2 cellular contexts compared by ENCODE assay signal in the genomic region with DNA sequence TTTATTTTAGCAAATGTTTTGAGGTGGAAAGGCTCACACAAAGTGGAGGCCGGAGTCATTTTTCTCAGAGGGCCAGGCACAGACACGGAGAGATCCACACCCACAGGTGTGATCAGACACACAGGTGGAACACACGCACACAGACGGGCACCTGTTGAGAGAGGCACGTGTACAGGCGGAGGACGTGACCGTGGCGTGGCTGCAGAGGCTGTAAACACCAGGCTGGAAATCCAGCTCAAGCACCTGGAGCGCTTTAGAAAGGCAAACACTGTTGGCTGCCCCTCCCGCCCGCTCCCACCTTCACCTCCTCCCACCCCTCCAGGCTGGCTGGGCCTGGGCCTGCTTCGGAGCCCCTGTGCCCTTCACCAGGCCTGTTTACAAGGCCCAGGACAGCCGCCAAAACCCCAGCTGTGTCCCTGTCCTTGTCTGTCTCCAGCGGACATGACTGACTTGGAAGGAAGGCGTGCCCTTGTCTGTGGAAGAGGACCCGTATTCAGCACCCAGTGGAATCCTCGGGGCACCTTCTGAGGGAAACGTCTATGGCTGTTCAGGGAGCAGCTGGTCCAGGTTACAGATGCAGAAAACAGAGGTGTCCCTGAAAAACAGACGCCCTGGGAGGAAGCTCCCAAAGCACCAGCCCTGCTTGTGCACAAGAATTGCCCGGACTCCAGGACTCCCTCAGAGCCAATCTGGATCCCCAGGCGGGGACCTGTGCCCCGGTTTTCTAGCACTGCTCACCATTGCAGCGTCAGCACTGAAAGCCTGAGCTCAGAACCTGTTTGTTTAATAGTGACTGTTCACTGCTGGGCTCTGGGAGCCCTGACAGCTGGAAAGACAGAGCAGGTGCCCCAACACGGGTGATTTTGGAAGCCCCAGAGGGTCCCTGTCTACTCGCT.
A peak's percentile ranks its signal among the peaks of the same experiment; 100 is the strongest.
TF ChIP-seq lines count a peak whose summit lies in the region.

No MANE protein-coding gene starts in this region.

TF ChIP-seq in SK-N-SH, 30 proteins besides CTCF, POLR2A, EP300 and RAD21 (continued from another document):
- TF ChIP-seq FOXJ3 (CRISPR knock-in tag; IDR thresholded peaks at IDR 0.05) (0 out of 2 replicates have a peak, but pooled peaks have one; percentile 17), MEF2A (IDR thresholded peaks at IDR 0.05; ENCODE audit: borderline replicate concordance, low read depth) (no peak), RFX5 (IDR thresholded peaks at IDR 0.05; ENCODE audit: low read length) (no peak), MXI1 (IDR thresholded peaks at IDR 0.05; ENCODE audit: low read depth, low read length) (no peak)
TF ChIP-seq in SK-N-SH: peak in this region for 1.

TF ChIP-seq in SK-N-SH treated with all-trans-retinoic acid at 6 μM for 48 hours, 23 proteins besides CTCF, POLR2A, EP300 and RAD21:
- TF ChIP-seq, protein P1, sequence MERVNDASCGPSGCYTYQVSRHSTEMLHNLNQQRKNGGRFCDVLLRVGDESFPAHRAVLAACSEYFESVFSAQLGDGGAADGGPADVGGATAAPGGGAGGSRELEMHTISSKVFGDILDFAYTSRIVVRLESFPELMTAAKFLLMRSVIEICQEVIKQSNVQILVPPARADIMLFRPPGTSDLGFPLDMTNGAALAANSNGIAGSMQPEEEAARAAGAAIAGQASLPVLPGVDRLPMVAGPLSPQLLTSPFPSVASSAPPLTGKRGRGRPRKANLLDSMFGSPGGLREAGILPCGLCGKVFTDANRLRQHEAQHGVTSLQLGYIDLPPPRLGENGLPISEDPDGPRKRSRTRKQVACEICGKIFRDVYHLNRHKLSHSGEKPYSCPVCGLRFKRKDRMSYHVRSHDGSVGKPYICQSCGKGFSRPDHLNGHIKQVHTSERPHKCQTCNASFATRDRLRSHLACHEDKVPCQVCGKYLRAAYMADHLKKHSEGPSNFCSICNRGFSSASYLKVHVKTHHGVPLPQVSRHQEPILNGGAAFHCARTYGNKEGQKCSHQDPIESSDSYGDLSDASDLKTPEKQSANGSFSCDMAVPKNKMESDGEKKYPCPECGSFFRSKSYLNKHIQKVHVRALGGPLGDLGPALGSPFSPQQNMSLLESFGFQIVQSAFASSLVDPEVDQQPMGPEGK (CRISPR knock-in tag; IDR thresholded peaks at IDR 0.05; ENCODE audit: borderline replicate concordance): no peak
- no peak for TF ChIP-seq ESRRG (CRISPR knock-in tag; IDR thresholded peaks at IDR 0.05)
- TF ChIP-seq SNAI2 (CRISPR knock-in tag; IDR thresholded peaks at IDR 0.05): no peak
- TF ChIP-seq, protein P2, sequence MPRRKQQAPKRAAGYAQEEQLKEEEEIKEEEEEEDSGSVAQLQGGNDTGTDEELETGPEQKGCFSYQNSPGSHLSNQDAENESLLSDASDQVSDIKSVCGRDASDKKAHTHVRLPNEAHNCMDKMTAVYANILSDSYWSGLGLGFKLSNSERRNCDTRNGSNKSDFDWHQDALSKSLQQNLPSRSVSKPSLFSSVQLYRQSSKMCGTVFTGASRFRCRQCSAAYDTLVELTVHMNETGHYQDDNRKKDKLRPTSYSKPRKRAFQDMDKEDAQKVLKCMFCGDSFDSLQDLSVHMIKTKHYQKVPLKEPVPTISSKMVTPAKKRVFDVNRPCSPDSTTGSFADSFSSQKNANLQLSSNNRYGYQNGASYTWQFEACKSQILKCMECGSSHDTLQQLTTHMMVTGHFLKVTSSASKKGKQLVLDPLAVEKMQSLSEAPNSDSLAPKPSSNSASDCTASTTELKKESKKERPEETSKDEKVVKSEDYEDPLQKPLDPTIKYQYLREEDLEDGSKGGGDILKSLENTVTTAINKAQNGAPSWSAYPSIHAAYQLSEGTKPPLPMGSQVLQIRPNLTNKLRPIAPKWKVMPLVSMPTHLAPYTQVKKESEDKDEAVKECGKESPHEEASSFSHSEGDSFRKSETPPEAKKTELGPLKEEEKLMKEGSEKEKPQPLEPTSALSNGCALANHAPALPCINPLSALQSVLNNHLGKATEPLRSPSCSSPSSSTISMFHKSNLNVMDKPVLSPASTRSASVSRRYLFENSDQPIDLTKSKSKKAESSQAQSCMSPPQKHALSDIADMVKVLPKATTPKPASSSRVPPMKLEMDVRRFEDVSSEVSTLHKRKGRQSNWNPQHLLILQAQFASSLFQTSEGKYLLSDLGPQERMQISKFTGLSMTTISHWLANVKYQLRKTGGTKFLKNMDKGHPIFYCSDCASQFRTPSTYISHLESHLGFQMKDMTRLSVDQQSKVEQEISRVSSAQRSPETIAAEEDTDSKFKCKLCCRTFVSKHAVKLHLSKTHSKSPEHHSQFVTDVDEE (CRISPR knock-in tag; IDR thresholded peaks at IDR 0.05): no peak
